In genomic region chrX:34653811-34654210, GRCh38 we compare ENCODE assay signal across 1 cellular context.
TF ChIP-seq lines count a peak whose summit lies in the region.

No MANE protein-coding gene starts in this region.

TF ChIP-seq in GM23338, 12 proteins besides CTCF, POLR2A, EP300 and RAD21 (continued from another document):
- no peak for TF ChIP-seq ZNF462 (CRISPR knock-in tag; IDR thresholded peaks at IDR 0.05)
- TF ChIP-seq ETS1 (IDR thresholded peaks at IDR 0.05) = no peak
- no peak for TF ChIP-seq ZNF114 (CRISPR knock-in tag; IDR thresholded peaks at IDR 0.05)
- TF ChIP-seq NANOG (IDR thresholded peaks at IDR 0.05; ENCODE audit: borderline replicate concordance) = no peak
- TF ChIP-seq ZNF331 (CRISPR knock-in tag; IDR thresholded peaks at IDR 0.05; ENCODE audit: low read depth) = no peak
- TF ChIP-seq CREB1 (CRISPR knock-in tag; IDR thresholded peaks at IDR 0.05; ENCODE audit: low read depth) = no peak
